16 cellular contexts compared by ENCODE assay signal in genomic region chr4:7154351-7154981, GRCh38.
"Had no signal": no experiment of that assay in that cellular context is flagged by ENCODE, and none has a peak within 500 bp of the region (broad histone marks: within the 10 kb centered on the region; RNA-seq: fewer than 3 reads in every experiment).

No MANE protein-coding gene starts in this region.

- H3K9me3 ChIP-seq: colonic mucosa, transverse colon had no signal

- H3K27ac Mint-ChIP-seq: activated CD4-positive, alpha-beta memory T cell treated with anti-CD3 and anti-CD28 coated beads for 36 hours; activated CD4-positive, alpha-beta T cell treated with anti-CD3 and anti-CD28 coated beads for 36 hours; activated T-cell treated with anti-CD3 and anti-CD28 coated beads, Interleukin-2, amount 50 U/mL, for 72 hours; mesothelial cell of epicardium; stimulated activated naive B cell treated with anti-CD40 and anti-IgM and Interleukin-4, amounts not matched to agents 10 μg/mL and 1 μg/mL and 100 μg/mL, for 72 hours; T-helper 1 cell treated with Interleukin-12 subunit alpha and Interleukin-12 subunit beta and Interleukin-4 antibody, amounts not matched to agents 30 μg/mL and 1 μg/mL, for 36 hours had no signal

- H3K9me3 Mint-ChIP-seq: activated CD4-positive, alpha-beta memory T cell treated with anti-CD3 and anti-CD28 coated beads for 36 hours; activated T-cell treated with anti-CD3 and anti-CD28 coated beads, Interleukin-2, amount 50 U/mL, for 72 hours; mesothelial cell of epicardium; T-helper 1 cell treated with Interleukin-12 subunit alpha and Interleukin-12 subunit beta and Interleukin-4 antibody, amounts not matched to agents 30 μg/mL and 1 μg/mL, for 36 hours had no signal

- DNase-seq: activated CD4-positive, alpha-beta memory T cell treated with anti-CD3 and anti-CD28 coated beads for 36 hours; activated CD4-positive, alpha-beta T cell treated with anti-CD3 and anti-CD28 coated beads for 36 hours; activated naive CD4-positive, alpha-beta T cell; activated T-cell treated with anti-CD3 and anti-CD28 coated beads, Interleukin-2, amount 50 U/mL, for 72 hours; colonic mucosa; effector CD8-positive, alpha-beta T cell; foreskin fibroblast; hypothalamus; retina; stimulated activated CD4-positive, alpha-beta T cell treated with anti-CD3 and anti-CD28 coated beads, Interleukin-15, amount 100 ng/mL, for 24 hours; stimulated activated CD4-positive, alpha-beta T cell treated with anti-CD3 and anti-CD28 coated beads, Interleukin-4, amount 100 ng/mL, for 1 hour; stimulated activated naive B cell treated with anti-CD40 and anti-IgM and Interleukin-4, amounts not matched to agents 10 μg/mL and 1 μg/mL and 100 μg/mL, for 72 hours; transverse colon had no signal

- H3K36me3 Mint-ChIP-seq: activated CD4-positive, alpha-beta memory T cell treated with anti-CD3 and anti-CD28 coated beads for 36 hours; mesothelial cell of epicardium; stimulated activated naive B cell treated with anti-CD40 and anti-IgM and Interleukin-4, amounts not matched to agents 10 μg/mL and 1 μg/mL and 100 μg/mL, for 72 hours had no signal

- H3K27me3 ChIP-seq: cardiac muscle cell, colonic mucosa, transverse colon had no signal

- ATAC-seq: activated CD4-positive, alpha-beta T cell treated with anti-CD3 and anti-CD28 coated beads for 36 hours; activated T-cell treated with anti-CD3 and anti-CD28 coated beads, Interleukin-2, amount 50 U/mL, for 72 hours; stimulated activated naive B cell treated with anti-CD40 and anti-IgM and Interleukin-4, amounts not matched to agents 10 μg/mL and 1 μg/mL and 100 μg/mL, for 72 hours had no signal

- H3K4me3 Mint-ChIP-seq: activated CD4-positive, alpha-beta memory T cell treated with anti-CD3 and anti-CD28 coated beads for 36 hours; activated CD4-positive, alpha-beta T cell treated with anti-CD3 and anti-CD28 coated beads for 36 hours; activated T-cell treated with anti-CD3 and anti-CD28 coated beads, Interleukin-2, amount 50 U/mL, for 72 hours; mesothelial cell of epicardium; stimulated activated naive B cell treated with anti-CD40 and anti-IgM and Interleukin-4, amounts not matched to agents 10 μg/mL and 1 μg/mL and 100 μg/mL, for 72 hours; T-helper 1 cell treated with Interleukin-12 subunit alpha and Interleukin-12 subunit beta and Interleukin-4 antibody, amounts not matched to agents 30 μg/mL and 1 μg/mL, for 36 hours had no signal

- H3K36me3 ChIP-seq: cardiac muscle cell, colonic mucosa, transverse colon had no signal

- H3K27ac ChIP-seq: cardiac muscle cell, colonic mucosa, transverse colon had no signal

- H3K4me1 Mint-ChIP-seq: activated CD4-positive, alpha-beta T cell treated with anti-CD3 and anti-CD28 coated beads for 36 hours; stimulated activated naive B cell treated with anti-CD40 and anti-IgM and Interleukin-4, amounts not matched to agents 10 μg/mL and 1 μg/mL and 100 μg/mL, for 72 hours had no signal

- H3K4me1 ChIP-seq: colonic mucosa had no signal

- H3K4me3 ChIP-seq: cardiac muscle cell, colonic mucosa, transverse colon had no signal
